In the genomic region with DNA sequence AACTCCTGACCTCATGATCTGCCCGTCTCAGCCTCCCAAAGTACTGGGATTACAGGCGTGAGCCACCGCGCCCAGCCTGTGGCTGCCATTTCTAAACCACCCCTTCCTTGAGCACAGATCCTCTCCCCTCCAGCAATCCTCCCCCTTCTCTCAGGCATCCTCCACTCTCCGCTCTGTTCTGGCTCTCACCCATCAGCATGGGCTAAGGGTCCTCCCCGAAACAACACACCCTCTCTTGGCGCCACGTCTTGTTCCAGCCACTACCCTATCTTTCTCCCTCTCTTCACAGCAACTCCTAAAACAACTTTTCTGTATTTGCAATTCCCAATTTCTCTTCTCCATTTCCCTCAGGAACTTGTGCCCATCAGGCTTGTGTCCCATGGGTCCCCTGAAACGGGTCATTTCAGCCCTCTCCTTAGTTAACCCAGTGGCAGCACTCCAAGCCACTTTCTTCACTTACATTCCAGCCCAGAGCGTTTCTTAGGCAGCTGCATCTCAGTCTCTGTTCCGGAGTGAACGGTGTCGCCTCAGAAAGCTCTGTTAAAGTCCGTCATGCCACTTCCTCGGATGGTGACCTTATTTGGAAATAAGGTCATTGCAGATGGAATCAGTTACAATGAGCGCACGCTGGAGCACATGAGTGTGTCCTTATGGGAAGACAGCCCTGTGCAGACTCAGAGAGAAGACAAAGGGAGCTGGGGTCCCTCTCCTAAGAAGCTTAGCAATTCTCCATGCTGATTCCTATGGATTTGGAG, we compare ENCODE assay signal across 27 cellular contexts. TPM values are rescaled to one million over a fixed set of nuclear protein-coding genes. Genes with fewer than 3 reads are reported as not detected.
DNase-seq lines count a peak whose midpoint lies in the region; ATAC-seq and TF ChIP-seq lines count a peak whose summit lies in the region.
"Had no signal": no experiment of that assay in that cellular context is flagged by ENCODE, and none has a peak within 500 bp of the region (broad histone marks: within the 10 kb centered on the region; RNA-seq: fewer than 3 reads in every experiment).

No MANE protein-coding gene starts in this region.

- H3K27ac ChIP-seq in RWPE2 (ENCODE audit: poor library complexity, severe bottlenecking): peak overlapping the region; percentile 54
- peak overlapping the region in 18 of 21 experiments; percentile 8 to 80 (median 61) for H3K27ac ChIP-seq in skin epidermis
- H3K27ac ChIP-seq: BLaER1, epithelial cell of prostate, left ventricle myocardium inferior, neutrophil, RWPE1, thoracic aorta, uterus had no signal

- no peak for DNase-seq in activated naive CD8-positive, alpha-beta T cell treated with anti-CD3 and anti-CD28 coated beads, Interleukin-2, amount 50 U/mL, for 24 hours
- no peak for DNase-seq in activated naive CD8-positive, alpha-beta T cell treated with anti-CD3 and anti-CD28 coated beads for 36 hours
- DNase-seq in RWPE2 (ENCODE audit: low spot score): no peak
- DNase-seq in left kidney (ENCODE audit: low read depth, low spot score): peak; percentile 42
- DNase-seq in activated CD8-positive, alpha-beta T cell treated with anti-CD3 and anti-CD28 coated beads, Interleukin-2, amount 10 ng/mL, durations not matched to agents 7 days and 5 days: no peak
- DNase-seq in activated CD4-positive, CD25-positive, alpha-beta regulatory T cell treated with anti-CD3 and anti-CD28 coated beads, Interleukin-2, amount 50 U/mL, for 72 hours: no peak
- DNase-seq: activated CD8-positive, alpha-beta memory T cell treated with anti-CD3 and anti-CD28 coated beads, Interleukin-2, amount 50 U/mL, for 48 hours; activated effector memory CD4-positive, alpha-beta T cell treated with Interleukin-2 at 50 U/mL for 16 hours; H7; left ventricle myocardium inferior; NCI-H1105; NCI-H1930; NCI-H2227 treated with DMSO at 0.1 percent for 48 hours; NCI-H748 treated with DMSO at 0.1 percent for 48 hours; small intestine; uterus had no signal

- H3K36me3 ChIP-seq in RWPE2 (ENCODE audit: low read depth): no peaks in the 10 kb centered on the region
- H3K36me3 ChIP-seq: BLaER1, left ventricle myocardium inferior, neutrophil, thoracic aorta, uterus had no signal

- H3K27ac Mint-ChIP-seq in activated naive CD8-positive, alpha-beta T cell treated with anti-CD3 and anti-CD28 coated beads, Interleukin-2, amount 50 U/mL, for 24 hours: peak overlapping the region; percentile 23
- H3K27ac Mint-ChIP-seq in activated naive CD8-positive, alpha-beta T cell treated with anti-CD3 and anti-CD28 coated beads for 36 hours: no peak overlapping the region
- no peak overlapping the region for H3K27ac Mint-ChIP-seq in activated CD8-positive, alpha-beta T cell treated with anti-CD3 and anti-CD28 coated beads, Interleukin-2, amount 10 ng/mL, durations not matched to agents 7 days and 5 days

- H3K4me1 Mint-ChIP-seq in activated naive CD8-positive, alpha-beta T cell treated with anti-CD3 and anti-CD28 coated beads, Interleukin-2, amount 50 U/mL, for 24 hours: peaks cover 19% of the 10 kb centered on the region
- peaks cover 6% of the 10 kb centered on the region for H3K4me1 Mint-ChIP-seq in activated naive CD8-positive, alpha-beta T cell treated with anti-CD3 and anti-CD28 coated beads for 36 hours
- peaks cover 19% of the 10 kb centered on the region for H3K4me1 Mint-ChIP-seq in activated CD8-positive, alpha-beta T cell treated with anti-CD3 and anti-CD28 coated beads, Interleukin-2, amount 10 ng/mL, durations not matched to agents 7 days and 5 days (ENCODE audit: low read depth)

- no peak overlapping the region for H3K4me3 Mint-ChIP-seq in activated naive CD8-positive, alpha-beta T cell treated with anti-CD3 and anti-CD28 coated beads, Interleukin-2, amount 50 U/mL, for 24 hours
- H3K4me3 Mint-ChIP-seq in activated naive CD8-positive, alpha-beta T cell treated with anti-CD3 and anti-CD28 coated beads for 36 hours: no peak overlapping the region
- no peak overlapping the region for H3K4me3 Mint-ChIP-seq in activated CD8-positive, alpha-beta T cell treated with anti-CD3 and anti-CD28 coated beads, Interleukin-2, amount 10 ng/mL, durations not matched to agents 7 days and 5 days

- no peaks in the 10 kb centered on the region for H3K27me3 ChIP-seq in RWPE2 (ENCODE audit: insufficient read depth, poor library complexity, severe bottlenecking)
- H3K27me3 ChIP-seq: BLaER1, neutrophil, uterus had no signal

- H3K27me3 Mint-ChIP-seq in activated naive CD8-positive, alpha-beta T cell treated with anti-CD3 and anti-CD28 coated beads, Interleukin-2, amount 50 U/mL, for 24 hours: peaks cover 17% of the 10 kb centered on the region
- peaks cover 29% of the 10 kb centered on the region for H3K27me3 Mint-ChIP-seq in activated naive CD8-positive, alpha-beta T cell treated with anti-CD3 and anti-CD28 coated beads for 36 hours
- H3K27me3 Mint-ChIP-seq in activated CD8-positive, alpha-beta T cell treated with anti-CD3 and anti-CD28 coated beads, Interleukin-2, amount 10 ng/mL, durations not matched to agents 7 days and 5 days (ENCODE audit: low read depth): peaks cover 7% of the 10 kb centered on the region

- H3K9me3 Mint-ChIP-seq in activated naive CD8-positive, alpha-beta T cell treated with anti-CD3 and anti-CD28 coated beads, Interleukin-2, amount 50 U/mL, for 24 hours: no peaks in the 10 kb centered on the region
- H3K9me3 Mint-ChIP-seq in activated naive CD8-positive, alpha-beta T cell treated with anti-CD3 and anti-CD28 coated beads for 36 hours: no peaks in the 10 kb centered on the region
- H3K9me3 Mint-ChIP-seq in activated CD8-positive, alpha-beta T cell treated with anti-CD3 and anti-CD28 coated beads, Interleukin-2, amount 10 ng/mL, durations not matched to agents 7 days and 5 days (ENCODE audit: insufficient read depth): no peaks in the 10 kb centered on the region

- POLR2A ChIA-PET in activated CD8-positive, alpha-beta T cell treated with anti-CD3 and anti-CD28 coated beads, Interleukin-2, amount 10 ng/mL, durations not matched to agents 7 days and 5 days (lab: Charles Lee): no interaction called here

- H3K4me1 ChIP-seq in RWPE2 (ENCODE audit: insufficient read depth, poor library complexity, severe bottlenecking): peaks cover 36% of the 10 kb centered on the region
- H3K4me1 ChIP-seq: left ventricle myocardium inferior, uterus had no signal

- H3K4me3 ChIP-seq in RWPE2 (ENCODE audit: severe bottlenecking) (no peak overlapping the region), skin epidermis (no peak overlapping the region)
- H3K4me3 ChIP-seq: BLaER1, GM12878, left ventricle myocardium inferior, thoracic aorta, uterus had no signal

- no peak for TF ChIP-seq CTCF in RWPE2 (IDR thresholded peaks at IDR 0.05; ENCODE audit: poor library complexity, severe bottlenecking)

- no peaks in the 10 kb centered on the region for H3K9me3 ChIP-seq in RWPE2 (ENCODE audit: severe bottlenecking)
- H3K9me3 ChIP-seq: BLaER1, left ventricle myocardium inferior, neutrophil, thoracic aorta, uterus had no signal

- CTCF ChIA-PET in activated CD8-positive, alpha-beta T cell treated with anti-CD3 and anti-CD28 coated beads, Interleukin-2, amount 10 ng/mL, durations not matched to agents 7 days and 5 days (lab: Charles Lee): no interaction called here

- H3K36me3 Mint-ChIP-seq in activated naive CD8-positive, alpha-beta T cell treated with anti-CD3 and anti-CD28 coated beads, Interleukin-2, amount 50 U/mL, for 24 hours (ENCODE audit: low read depth): no peaks in the 10 kb centered on the region
- H3K36me3 Mint-ChIP-seq in activated naive CD8-positive, alpha-beta T cell treated with anti-CD3 and anti-CD28 coated beads for 36 hours: no peaks in the 10 kb centered on the region
- no peaks in the 10 kb centered on the region for H3K36me3 Mint-ChIP-seq in activated CD8-positive, alpha-beta T cell treated with anti-CD3 and anti-CD28 coated beads, Interleukin-2, amount 10 ng/mL, durations not matched to agents 7 days and 5 days (ENCODE audit: low read depth)

- no peak for ATAC-seq in activated naive CD8-positive, alpha-beta T cell treated with anti-CD3 and anti-CD28 coated beads, Interleukin-2, amount 50 U/mL, for 24 hours
- ATAC-seq in RWPE2 (ENCODE audit: low read depth): no peak
- ATAC-seq in activated CD8-positive, alpha-beta T cell treated with anti-CD3 and anti-CD28 coated beads, Interleukin-2, amount 10 ng/mL, durations not matched to agents 7 days and 5 days: no peak
- no peak for ATAC-seq in HG03039 (IDR thresholded peaks at IDR 0.05; ENCODE audit: unreplicated experiment)
- ATAC-seq: GM12878 had no signal

RNA-seq across cellular contexts. Expression of a gene that starts 28.3 kb away (rescaled TPM):
- not detected for total RNA-seq in activated naive CD8-positive, alpha-beta T cell treated with anti-CD3 and anti-CD28 coated beads for 36 hours
- total RNA-seq in activated CD8-positive, alpha-beta T cell treated with anti-CD3 and anti-CD28 coated beads, Interleukin-2, amount 10 ng/mL, durations not matched to agents 7 days and 5 days: not detected
- total RNA-seq: cerebellum, frontal cortex, GM12878, H7, left ventricle myocardium inferior, M059J, thoracic aorta, uterus had no signal

RNA-seq across cellular contexts. Expression of a gene that starts 30.4 kb away (rescaled TPM):
- total RNA-seq in activated naive CD8-positive, alpha-beta T cell treated with anti-CD3 and anti-CD28 coated beads for 36 hours: not detected
- total RNA-seq in activated CD8-positive, alpha-beta T cell treated with anti-CD3 and anti-CD28 coated beads, Interleukin-2, amount 10 ng/mL, durations not matched to agents 7 days and 5 days: not detected
- total RNA-seq: cerebellum, frontal cortex, GM12878, H7, left ventricle myocardium inferior, thoracic aorta had no signal
